ENCODE assay signal across 8 cellular contexts in the genomic region with DNA sequence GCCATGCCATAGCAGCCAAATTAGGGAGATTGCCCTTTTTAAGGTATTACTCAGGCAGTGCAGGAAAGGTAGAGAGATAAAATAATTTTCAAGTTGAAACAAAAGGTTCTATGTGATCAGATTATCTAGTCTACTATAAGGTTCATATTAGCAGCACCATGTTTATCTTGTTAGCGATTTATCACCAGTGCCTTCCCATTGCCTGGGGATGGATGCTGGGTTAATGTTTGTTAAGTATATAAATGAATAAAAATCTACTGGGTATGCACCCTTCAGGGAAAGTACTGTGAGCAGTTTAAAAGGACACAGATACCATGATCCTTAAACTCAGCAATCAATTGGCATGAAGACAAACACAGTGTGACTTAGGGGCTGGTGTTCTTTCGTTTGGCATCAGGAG.
"Had no signal": no experiment of that assay in that cellular context is flagged by ENCODE, and none has a peak within 500 bp of the region (broad histone marks: within the 10 kb centered on the region; RNA-seq: fewer than 3 reads in every experiment).

No MANE protein-coding gene starts in this region.

- ATAC-seq: GM12878 had no signal

- FAIRE-seq: G401.6, GM12878, GM12891, GM12892, GM18507, GM19239 had no signal

- DNase-seq: GDM1, GF-D8 had no signal

- H3K4me3 ChIP-seq: GM12878 had no signal
